Comparison of ENCODE assay signal across 11 cellular contexts in the genomic region with DNA sequence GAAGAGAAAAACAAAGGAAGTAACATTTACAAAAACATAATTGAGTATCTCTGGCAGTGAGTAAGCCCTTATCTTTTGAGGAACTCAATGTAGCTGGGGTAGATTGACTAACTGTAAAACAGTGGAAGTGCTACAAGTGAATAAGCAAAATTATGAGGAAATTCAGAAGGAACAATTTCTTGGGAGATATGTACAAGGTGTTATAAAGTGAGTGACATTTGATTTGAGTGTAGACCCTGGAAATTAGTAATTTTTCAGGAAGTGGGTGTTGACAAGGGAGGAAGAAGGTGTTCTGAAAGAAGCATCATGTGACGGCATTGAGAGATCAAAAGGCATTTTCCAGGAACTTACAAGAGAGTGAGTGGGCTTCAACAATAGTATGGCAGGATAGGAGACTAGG. TPM values are rescaled to one million over a fixed set of nuclear protein-coding genes. Genes with fewer than 3 reads are reported as not detected.
DNase-seq lines count a peak whose midpoint lies in the region; ATAC-seq, FAIRE-seq and TF ChIP-seq lines count a peak whose summit lies in the region.
"Had no signal": no experiment of that assay in that cellular context is flagged by ENCODE, and none has a peak within 500 bp of the region (broad histone marks: within the 10 kb centered on the region; RNA-seq: fewer than 3 reads in every experiment).

No MANE protein-coding gene starts in this region.

- no peak for TF ChIP-seq RAD21 in SK-N-SH (IDR thresholded peaks at IDR 0.05; ENCODE audit: low read length)

- no peak overlapping the region for H3K27ac ChIP-seq in SK-N-SH (ENCODE audit: low read depth in 2 of 2, low read length in 1 of 2)
- H3K27ac ChIP-seq: brain microvascular endothelial cell had no signal

- H3K27ac Mint-ChIP-seq in natural killer cell = peak overlapping the region; percentile 42 to 57

- peaks cover 2 to 21% of the 10 kb centered on the region in 2 experiments; a peak in 3 of 4 replicates for H3K4me1 ChIP-seq in SK-N-SH (ENCODE audit: control insufficient read depth in 1 of 2, insufficient read depth in 2 of 2, low read depth in 1 of 2, low read length in 1 of 2)

- POLR2A ChIA-PET in SK-N-SH (lab: Yijun Ruan, JAX) = interaction anchor here (0.8 kb wide), 1 partner anchor 23 kb away, joined by 3 read pairs; no protein-coding TSS in a partner anchor

- peaks cover 83% of the 10 kb centered on the region for H4K20me1 ChIP-seq in SK-N-SH (ENCODE audit: insufficient read depth)

- H2AFZ ChIP-seq in SK-N-SH (ENCODE audit: low read depth) = no peak overlapping the region

- intact Hi-C loops in natural killer cell (cut with micrococcal nuclease) = no loop called here

- no peaks in the 10 kb centered on the region for H3K27me3 Mint-ChIP-seq in natural killer cell (ENCODE audit: low read depth in 2 of 2)

- H3K4me3 Mint-ChIP-seq in natural killer cell = peak overlapping the region; percentile 43

- WGBS in SK-N-SH (ENCODE audit: low lambda C conversion rate) = 100% methylated on average over 1 of the region's 1 CpG

- CTCF ChIA-PET in SK-N-SH (lab: Yijun Ruan, JAX) = interaction anchor here (1.0 kb wide), 1 partner anchor 12 kb away, joined by 3 read pairs; no protein-coding TSS in a partner anchor

- no peaks in the 10 kb centered on the region for H3K9me2 ChIP-seq in SK-N-SH

- H3K4me1 Mint-ChIP-seq in natural killer cell = peaks cover 58 to 69% of the 10 kb centered on the region in 2 donors

- no peak for FAIRE-seq in bronchial epithelial cell (lab: Jason Lieb, UNC)
- FAIRE-seq: RCC 7860 had no signal

- H3K36me3 ChIP-seq in bronchial epithelial cell (ENCODE audit: control insufficient read depth, insufficient read depth, low read length) = no peaks in the 10 kb centered on the region
- peaks cover 15 to 17% of the 10 kb centered on the region in 2 experiments for H3K36me3 ChIP-seq in SK-N-SH (replicated peaks in 1 of 2; ENCODE audit: control insufficient read depth in 1 of 2, insufficient read depth in 2 of 2, low read length in 1 of 2)

- H3K4me3 ChIP-seq in NB4 (ENCODE audit: low read depth, low read length) (no peak overlapping the region), bronchial epithelial cell (ENCODE audit: low read depth, low read length) (no peak overlapping the region), SK-N-SH (ENCODE audit: low read depth in 2 of 2, low read length in 1 of 2) (no peak overlapping the region)

- H3K79me2 ChIP-seq in SK-N-SH (ENCODE audit: insufficient read depth) = peaks cover 97% of the 10 kb centered on the region

- H3K9ac ChIP-seq in SK-N-SH = no peak overlapping the region

- H3F3A ChIP-seq in SK-N-SH (replicated peaks; ENCODE audit: insufficient read depth) = no peaks in the 10 kb centered on the region

- H3K9me3 Mint-ChIP-seq in natural killer cell = no peaks in the 10 kb centered on the region

- no peak overlapping the region for H3K4me2 ChIP-seq in SK-N-SH

- DNase-seq in GF-D8 (lab: John Stamatoyannopoulos, UW) (peak; percentile 76), NB4 (ENCODE audit: low read depth) (peak; percentile 54), bronchial epithelial cell (ENCODE audit: low read depth) (peak; percentile 18), natural killer cell (no peak), HCEC 1CT (no peak), SK-N-SH (no peak)
- DNase-seq: activated CD4-positive, alpha-beta T cell treated with anti-CD3 and anti-CD28 coated beads for 48 hours; brain microvascular endothelial cell; NCI-H1417 treated with DMSO at 0.1 percent for 48 hours had no signal

- H3K27me3 ChIP-seq in bronchial epithelial cell (ENCODE audit: control insufficient read depth, insufficient read depth, low read length) (no peaks in the 10 kb centered on the region), SK-N-SH (ENCODE audit: insufficient read depth) (no peaks in the 10 kb centered on the region)
- H3K27me3 ChIP-seq: brain microvascular endothelial cell had no signal

- 0 out of 2 replicates have a peak, but pooled peaks cover 5% of the 10 kb centered on the region for H3K9me3 ChIP-seq in SK-N-SH

- TF ChIP-seq POLR2A in NB4 (IDR thresholded peaks at IDR 0.05; ENCODE audit: extremely low read depth, insufficient read length) = no peak

- TF ChIP-seq EP300 in SK-N-SH (IDR thresholded peaks at IDR 0.05; ENCODE audit: borderline replicate concordance in 1 of 2, low read depth in 1 of 2, low read length in 1 of 2) = no peak

- ATAC-seq in natural killer cell = peak in 2 of 3 donors; percentile 30 to 39
- no peak for ATAC-seq in HG03460 (IDR thresholded peaks at IDR 0.05; ENCODE audit: unreplicated experiment)

- TF ChIP-seq CTCF in NB4 (IDR thresholded peaks at IDR 0.05; ENCODE audit: low read depth, low read length) (no peak), bronchial epithelial cell (IDR thresholded peaks at IDR 0.05; ENCODE audit: insufficient read depth, low read length, severe bottlenecking) (no peak), natural killer cell (IDR thresholded peaks at IDR 0.05) (no peak), SK-N-SH (IDR thresholded peaks at IDR 0.05) (no peak)

- no peaks in the 10 kb centered on the region for H3K36me3 Mint-ChIP-seq in natural killer cell

TF ChIP-seq in SK-N-SH, 30 proteins besides CTCF, POLR2A, EP300 and RAD21:
- TF ChIP-seq, protein P1, sequence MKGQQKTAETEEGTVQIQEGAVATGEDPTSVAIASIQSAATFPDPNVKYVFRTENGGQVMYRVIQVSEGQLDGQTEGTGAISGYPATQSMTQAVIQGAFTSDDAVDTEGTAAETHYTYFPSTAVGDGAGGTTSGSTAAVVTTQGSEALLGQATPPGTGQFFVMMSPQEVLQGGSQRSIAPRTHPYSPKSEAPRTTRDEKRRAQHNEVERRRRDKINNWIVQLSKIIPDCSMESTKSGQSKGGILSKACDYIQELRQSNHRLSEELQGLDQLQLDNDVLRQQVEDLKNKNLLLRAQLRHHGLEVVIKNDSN (IDR thresholded peaks at IDR 0.05; ENCODE audit: borderline replicate concordance, low read depth) = no peak
- TF ChIP-seq YY1 (IDR thresholded peaks at IDR 0.05; ENCODE audit: low read depth) = no peak
- no peak for TF ChIP-seq ELF1 (IDR thresholded peaks at IDR 0.05)
- no peak for TF ChIP-seq TEAD4 (IDR thresholded peaks at IDR 0.05; ENCODE audit: borderline replicate concordance, insufficient read depth)
- TF ChIP-seq, protein P2, sequence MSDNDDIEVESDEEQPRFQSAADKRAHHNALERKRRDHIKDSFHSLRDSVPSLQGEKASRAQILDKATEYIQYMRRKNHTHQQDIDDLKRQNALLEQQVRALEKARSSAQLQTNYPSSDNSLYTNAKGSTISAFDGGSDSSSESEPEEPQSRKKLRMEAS (IDR thresholded peaks at IDR 0.05; ENCODE audit: low read depth) = no peak
- no peak for TF ChIP-seq SIN3A (IDR thresholded peaks at IDR 0.05; ENCODE audit: borderline replicate concordance, low read depth, low read length)
- TF ChIP-seq, protein P3, sequence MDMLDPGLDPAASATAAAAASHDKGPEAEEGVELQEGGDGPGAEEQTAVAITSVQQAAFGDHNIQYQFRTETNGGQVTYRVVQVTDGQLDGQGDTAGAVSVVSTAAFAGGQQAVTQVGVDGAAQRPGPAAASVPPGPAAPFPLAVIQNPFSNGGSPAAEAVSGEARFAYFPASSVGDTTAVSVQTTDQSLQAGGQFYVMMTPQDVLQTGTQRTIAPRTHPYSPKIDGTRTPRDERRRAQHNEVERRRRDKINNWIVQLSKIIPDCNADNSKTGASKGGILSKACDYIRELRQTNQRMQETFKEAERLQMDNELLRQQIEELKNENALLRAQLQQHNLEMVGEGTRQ (IDR thresholded peaks at IDR 0.05; ENCODE audit: borderline replicate concordance, low read depth, low read length) = no peak

RNA-seq across cellular contexts. Expression of a gene that starts 22.2 kb away (rescaled TPM):
- total RNA-seq in bronchial epithelial cell (63.0 and 78.2 TPM in 2 replicates), natural killer cell (10 to 100 TPM; 52.9 to 61.8 (median 57.4) TPM)
- 44.5 and 56.5 TPM in 2 replicates for polyA plus RNA-seq in SK-N-SH (2012; rRNA removed)
- 60.8 and 67.0 TPM in 2 replicates for polyA plus RNA-seq in SK-N-SH (2012; cell fraction: cytosol; rRNA removed)
- polyA plus RNA-seq in SK-N-SH (2012; cell fraction: nucleus; rRNA removed) = 37.1 and 64.3 TPM in 2 replicates

Comparison
In these comparisons a context has a peak if more than half of its experiments do, and no peak if none do; other contexts are left out.
1. DNase-seq: peak in GF-D8 (single experiment), NB4 (single experiment) and bronchial epithelial cell (single experiment); none in natural killer cell (single experiment), HCEC 1CT (single experiment) and SK-N-SH (single experiment).